1 cellular context compared by ENCODE assay signal in genomic region chr10:49941447-49942338, GRCh38.
TF ChIP-seq lines count a peak whose summit lies in the region.

Gene PARG, minus strand, starts transcription at chr10:49942027. Its CDS starts 302 bp downstream, at chr10:49941725.
Gene TIMM23B, plus strand, starts transcription at chr10:49942053. Its CDS starts 142 bp downstream, at chr10:49942195.

TF ChIP-seq in WTC11, 78 proteins besides CTCF, POLR2A, EP300 and RAD21 (continued from another document):
- TF ChIP-seq USF1 (CRISPR knock-in tag; IDR thresholded peaks at IDR 0.05) (peak; percentile 33; the same call in 1 of the 2 replicates), SP1 (CRISPR knock-in tag; conservative IDR thresholded peaks at IDR 0.05) (0 out of 2 replicates have a peak, but pooled peaks have one; percentile 39), TEAD1 (CRISPR knock-in tag; IDR thresholded peaks at IDR 0.05) (peak; percentile 92)
